In genomic region chr6:132763269-132763668, GRCh38 we compare ENCODE assay signal across 8 cellular contexts. TPM values are rescaled to one million over a fixed set of nuclear protein-coding genes. Genes with fewer than 3 reads are reported as not detected.
DNase-seq lines count a peak whose midpoint lies in the region; ATAC-seq, FAIRE-seq and TF ChIP-seq lines count a peak whose summit lies in the region.

No MANE protein-coding gene starts in this region.

- POLR2A ChIA-PET in A673 (lab: Charles Lee; ENCODE audit: low non-redundant PET), result interaction anchor here (0.6 kb wide), 1 partner anchor 19 kb away, joined by 7 read pairs; no protein-coding TSS in a partner anchor

- BruUV-seq in A673 (replicated peaks; lab: Mats Ljungman, UMichigan), result no TSS peak

- WGBS in upper lobe of left lung, 2 donors, result 55 to 61% methylated on average over 2 of the region's 2 CpGs

- H3K4me3 ChIP-seq in A673 (ENCODE audit: low read depth, low read length, poor library complexity, severe bottlenecking) (no peak overlapping the region), upper lobe of left lung (no peak overlapping the region), brain microvascular endothelial cell (ENCODE audit: low read depth, low read length) (no peak overlapping the region)

- intact Hi-C loops in A673 (cut with micrococcal nuclease; ENCODE audit: unreplicated experiment), result no loop called here

- FAIRE-seq in RCC 7860 (lab: Jason Lieb, UNC), result no peak

- in situ Hi-C loops in brain microvascular endothelial cell (cut with HindIII; ENCODE audit: low pct_ligation_motif_present, low sequenced_read_pairs), result no loop called here

- CTCF ChIA-PET in A673 (lab: Charles Lee), result no interaction called here

- TF ChIP-seq CTCF in A673 (conservative IDR thresholded peaks at IDR 0.05; ENCODE audit: low read depth, low read length) (no peak), upper lobe of left lung (IDR thresholded peaks at IDR 0.05) (no peak), brain microvascular endothelial cell (IDR thresholded peaks at IDR 0.05; ENCODE audit: low read depth, low read length, missing control alignments) (no peak)

- peaks cover 40 to 50% of the 10 kb centered on the region in 2 donors for H3K4me1 Mint-ChIP-seq in immature natural killer cell

- no peaks in the 10 kb centered on the region for H3K36me3 ChIP-seq in A673 (ENCODE audit: insufficient read depth, low read length, poor library complexity, severe bottlenecking)
- H3K36me3 ChIP-seq in upper lobe of left lung, result no peaks in the 10 kb centered on the region
- no peaks in the 10 kb centered on the region for H3K36me3 ChIP-seq in brain microvascular endothelial cell (replicated peaks)

- H3K27me3 Mint-ChIP-seq in immature natural killer cell (ENCODE audit: low read depth in 3 of 3), result peaks cover 0 to 4% (median 2%) of the 10 kb centered on the region in 3 donors

- no peaks in the 10 kb centered on the region for H3K9me3 Mint-ChIP-seq in immature natural killer cell

- peak overlapping the region; percentile 83 to 90 (median 85) for H3K4me3 Mint-ChIP-seq in immature natural killer cell

- no peak overlapping the region for H3K27ac ChIP-seq in A673 (ENCODE audit: low read depth, low read length, poor library complexity, severe bottlenecking)
- no peak overlapping the region for H3K27ac ChIP-seq in upper lobe of left lung
- H3K27ac ChIP-seq in brain microvascular endothelial cell, result no peak overlapping the region

- H3K27me3 ChIP-seq in A673 (replicated peaks; ENCODE audit: insufficient read depth, low read depth, low read length, poor library complexity) (no peaks in the 10 kb centered on the region), upper lobe of left lung (no peaks in the 10 kb centered on the region), brain microvascular endothelial cell (replicated peaks) (no peaks in the 10 kb centered on the region)

- TF ChIP-seq EP300 in upper lobe of left lung (IDR thresholded peaks at IDR 0.05), result no peak

- H3K27ac Mint-ChIP-seq in immature natural killer cell, result peak overlapping the region; percentile 43 to 84 (median 74)

- ATAC-seq in GM19438 (IDR thresholded peaks at IDR 0.05; ENCODE audit: low read depth, unreplicated experiment) (peak; percentile 82), HG03442 (IDR thresholded peaks at IDR 0.05; ENCODE audit: unreplicated experiment) (peak; percentile 90), upper lobe of left lung (ENCODE audit: low FRiP score in 2 of 2) (peak; percentile 51 to 60)

- peak; percentile 30 for DNase-seq in A673 (ENCODE audit: low spot score)
- peak; percentile 4 to 31 for DNase-seq in activated CD4-positive, alpha-beta T cell treated with anti-CD3 and anti-CD28 coated beads for 24 hours (ENCODE audit: low read depth in 2 of 2)
- peak; percentile 50 to 63 (median 60) for DNase-seq in immature natural killer cell
- peak in 1 of 2 donors; percentile 30 for DNase-seq in upper lobe of left lung
- DNase-seq in RCC 7860 (ENCODE audit: low spot score), result no peak
- DNase-seq in brain microvascular endothelial cell, result no peak

- TF ChIP-seq POLR2A in upper lobe of left lung (IDR thresholded peaks at IDR 0.05), result no peak

- H3K9me3 ChIP-seq in A673 (ENCODE audit: low read depth, low read length, poor library complexity, severe bottlenecking) (no peaks in the 10 kb centered on the region), upper lobe of left lung (no peaks in the 10 kb centered on the region)

- H3K36me3 Mint-ChIP-seq in immature natural killer cell, result peaks cover 0 to 15% (median 4%) of the 10 kb centered on the region in 3 donors

- H3K4me1 ChIP-seq in A673 (ENCODE audit: insufficient read depth, low read length, poor library complexity, severe bottlenecking) (no peaks in the 10 kb centered on the region), upper lobe of left lung (peaks cover 0 to 13% (median 5%) of the 10 kb centered on the region in 4 donors)

RNA-seq across cellular contexts. Expression of gene VNN2, which starts 5.6 kb away (rescaled TPM):
- total RNA-seq in A673 (2021) (not detected in 2 replicates), upper lobe of left lung (10 to 100 TPM in 5 of 6 donors, 1 to 10 TPM in 1; 5.2 to 29.3 (median 16.9) TPM)
- polyA plus RNA-seq in immature natural killer cell, result 10 to 100 TPM; 46.8 to 63.6 (median 46.9) TPM

RNA-seq across cellular contexts. Expression of gene SLC18B1, which starts 35.2 kb away (rescaled TPM):
- 24.4 and 25.2 TPM in 2 replicates for total RNA-seq in A673 (2021)
- 1 to 10 TPM; 4.1 to 6.0 (median 4.7) TPM for polyA plus RNA-seq in immature natural killer cell
- 10 to 100 TPM in 1 of 6 donors, 1 to 10 TPM in 5; 3.6 to 12.0 (median 6.2) TPM for total RNA-seq in upper lobe of left lung

RNA-seq across cellular contexts. Expression of gene VNN1, which starts 49.4 kb away (rescaled TPM):
- total RNA-seq in A673 (2021) (not detected in 2 replicates), upper lobe of left lung (1 to 10 TPM in 5 of 6 donors, under 1 TPM in 1; 0.67 to 9.4 (median 4.7) TPM)
- under 1 TPM in 1 of 3 donors, not detected in 2; 0.21 TPM for polyA plus RNA-seq in immature natural killer cell

RNA-seq across cellular contexts. Expression of gene RPS12, which starts 51.1 kb away (rescaled TPM):
- 913 and 995 TPM in 2 replicates for total RNA-seq in A673 (2021)
- 1,000 to 10,000 TPM in 1 of 3 donors, 100 to 1,000 TPM in 2; 551 to 1,120 (median 856) TPM for polyA plus RNA-seq in immature natural killer cell
- total RNA-seq in upper lobe of left lung, result 1,000 to 10,000 TPM in 2 of 6 donors, 100 to 1,000 TPM in 4; 352 to 1,509 (median 888) TPM

Comparison
In these comparisons a context has a peak if more than half of its experiments do, and no peak if none do; other contexts are left out.
1. DNase-seq: peak in A673 (single experiment), activated CD4-positive, alpha-beta T cell treated with anti-CD3 and anti-CD28 coated beads for 24 hours (2 of 2) and immature natural killer cell (3 of 3); none in RCC 7860 (single experiment) and brain microvascular endothelial cell (single experiment).
2. Peak in every context shown above with its lines, with median percentiles within 50 percentile points of each other: ATAC-seq.